ENCODE assay signal across 24 cellular contexts in genomic region chr3:122078235-122078935, GRCh38. TPM values are rescaled to one million over a fixed set of nuclear protein-coding genes. Genes with fewer than 3 reads are reported as not detected.
DNase-seq lines count a peak whose midpoint lies in the region; ATAC-seq and TF ChIP-seq lines count a peak whose summit lies in the region.
"Had no signal": no experiment of that assay in that cellular context is flagged by ENCODE, and none has a peak within 500 bp of the region (broad histone marks: within the 10 kb centered on the region; RNA-seq: fewer than 3 reads in every experiment).

No MANE protein-coding gene starts in this region.

- DNase-seq in activated CD8-positive, alpha-beta memory T cell treated with anti-CD3 and anti-CD28 coated beads, Interleukin-2, amount 10 ng/mL, durations not matched to agents 7 days and 5 days = peak; percentile 40
- no peak for DNase-seq in activated CD8-positive, alpha-beta memory T cell treated with anti-CD3 and anti-CD28 coated beads, Interleukin-2, amount 50 U/mL, for 4 hours
- DNase-seq in OCI-LY7 (ENCODE audit: low spot score) (peak; percentile 56), trophoblast cell (no peak), sigmoid colon (no peak)
- no peak for DNase-seq in stimulated activated effector memory CD8-positive, alpha-beta T cell treated with anti-CD3 and anti-CD28 coated beads, Interleukin-12 subunit alpha, Interleukin-12 subunit beta, amount 100 ng/mL, for 72 hours (ENCODE audit: low spot score in 2 of 2)
- DNase-seq: ACHN; activated CD4-positive, alpha-beta T cell treated with anti-CD3 and anti-CD28 coated beads for 48 hours; activated naive CD4-positive, alpha-beta T cell treated with Interleukin-2 at 50 U/mL for 16 hours; aorta; caudate nucleus; dorsolateral prefrontal cortex; mammary epithelial cell; NCI-H1694 treated with DMSO at 0.1 percent for 48 hours; NCI-H2227 treated with DMSO at 0.1 percent for 48 hours; occipital lobe; SIG-M5; stimulated activated CD4-positive, alpha-beta T cell treated with anti-CD3 and anti-CD28 coated beads, Interleukin-4, amount 100 ng/mL, for 24 hours; upper lobe of right lung had no signal

- TSS peak; percentile 62 for BruUV-seq in OCI-LY7 (replicated peaks; lab: Mats Ljungman, UMichigan)

- H3K4me1 ChIP-seq in OCI-LY7 (ENCODE audit: insufficient read depth, low read length, poor library complexity, severe bottlenecking) = peaks cover 82% of the 10 kb centered on the region
- peaks cover 6 to 12% of the 10 kb centered on the region in 2 experiments for H3K4me1 ChIP-seq in trophoblast cell (ENCODE audit: control insufficient read depth in 1 of 2, insufficient read depth in 2 of 2, low read length in 2 of 2)
- H3K4me1 ChIP-seq in sigmoid colon = no peaks in the 10 kb centered on the region
- H3K4me1 ChIP-seq: upper lobe of right lung had no signal

- no peak overlapping the region for H4K12ac ChIP-seq in trophoblast cell (ENCODE audit: low read depth, low read length)

- intact Hi-C loops in OCI-LY7 (cut with micrococcal nuclease; ENCODE audit: unreplicated experiment) = loop anchor here (5.0 kb wide), 1 partner anchor 241 kb away; the partner anchor contains the start of genes EAF2 and IQCB1
- intact Hi-C loops in sigmoid colon (cut with DNase I) = no loop called here

- peaks cover 46% of the 10 kb centered on the region for H3K36me3 Mint-ChIP-seq in activated CD8-positive, alpha-beta memory T cell treated with anti-CD3 and anti-CD28 coated beads, Interleukin-2, amount 10 ng/mL, durations not matched to agents 7 days and 5 days
- peaks cover 11% of the 10 kb centered on the region for H3K36me3 Mint-ChIP-seq in stimulated activated effector memory CD8-positive, alpha-beta T cell treated with anti-CD3 and anti-CD28 coated beads, Interleukin-12 subunit alpha, Interleukin-12 subunit beta, amount 100 ng/mL, for 72 hours

- TF ChIP-seq POLR2A in sigmoid colon (IDR thresholded peaks at IDR 0.05) = no peak

- TF ChIP-seq CTCF in GM12875 (IDR thresholded peaks at IDR 0.05; ENCODE audit: borderline replicate concordance, insufficient read depth, low read depth, low read length) (no peak), OCI-LY7 (conservative IDR thresholded peaks at IDR 0.05; ENCODE audit: low read length) (no peak), sigmoid colon (IDR thresholded peaks at IDR 0.05) (no peak)

- H3K79me1 ChIP-seq in trophoblast cell (ENCODE audit: low read length) = no peaks in the 10 kb centered on the region

- H3K14ac ChIP-seq in trophoblast cell (ENCODE audit: low read length) = no peak overlapping the region

- H3K9me3 ChIP-seq in OCI-LY7 (ENCODE audit: low read length) (no peaks in the 10 kb centered on the region), trophoblast cell (ENCODE audit: insufficient read depth, low read depth, low read length) (no peaks in the 10 kb centered on the region), sigmoid colon (no peaks in the 10 kb centered on the region)
- H3K9me3 ChIP-seq: upper lobe of right lung had no signal

- no CpG with 5 or more reads among the region's 8 CpGs for WGBS in trophoblast cell (ENCODE audit: extremely low coverage, insufficient coverage, insufficient read length)
- 59 to 79% methylated on average over 8 of the region's 8 CpGs for WGBS in sigmoid colon, 2 donors

- H3K79me2 ChIP-seq in OCI-LY7 (ENCODE audit: insufficient read depth, low read depth, low read length) (peaks cover 73% of the 10 kb centered on the region), trophoblast cell (ENCODE audit: control insufficient read depth, insufficient read depth, low read length, poor library complexity) (peaks cover 4% of the 10 kb centered on the region)

- H2BK5ac ChIP-seq in trophoblast cell (ENCODE audit: low read depth, low read length, poor library complexity) = no peak overlapping the region

- H3K9me3 Mint-ChIP-seq in activated CD8-positive, alpha-beta memory T cell treated with anti-CD3 and anti-CD28 coated beads, Interleukin-2, amount 10 ng/mL, durations not matched to agents 7 days and 5 days (ENCODE audit: low read depth) = no peaks in the 10 kb centered on the region
- H3K9me3 Mint-ChIP-seq in stimulated activated effector memory CD8-positive, alpha-beta T cell treated with anti-CD3 and anti-CD28 coated beads, Interleukin-12 subunit alpha, Interleukin-12 subunit beta, amount 100 ng/mL, for 72 hours = no peaks in the 10 kb centered on the region

- H2AK5ac ChIP-seq in trophoblast cell (ENCODE audit: low read length) = no peak overlapping the region

- H4K91ac ChIP-seq in trophoblast cell (ENCODE audit: low read depth, low read length) = no peak overlapping the region

- no peaks in the 10 kb centered on the region for H4K20me1 ChIP-seq in OCI-LY7 (ENCODE audit: insufficient read depth, low read length)

- H3K27me3 ChIP-seq in trophoblast cell (ENCODE audit: insufficient read depth, low read length) = no peaks in the 10 kb centered on the region
- H3K27me3 ChIP-seq in sigmoid colon = no peaks in the 10 kb centered on the region
- H3K27me3 ChIP-seq: upper lobe of right lung had no signal

- peak overlapping the region; percentile 82 for H3K4me3 Mint-ChIP-seq in activated CD8-positive, alpha-beta memory T cell treated with anti-CD3 and anti-CD28 coated beads, Interleukin-2, amount 10 ng/mL, durations not matched to agents 7 days and 5 days
- peak overlapping the region; percentile 51 for H3K4me3 Mint-ChIP-seq in stimulated activated effector memory CD8-positive, alpha-beta T cell treated with anti-CD3 and anti-CD28 coated beads, Interleukin-12 subunit alpha, Interleukin-12 subunit beta, amount 100 ng/mL, for 72 hours

- CTCF ChIA-PET in activated CD8-positive, alpha-beta memory T cell treated with anti-CD3 and anti-CD28 coated beads, Interleukin-2, amount 10 ng/mL, durations not matched to agents 7 days and 5 days (lab: Charles Lee) = interaction anchor here (1.3 to 9.8 kb wide), 4 partner anchors 10 to 23 kb away, joined by 3 to 121 read pairs (median 6); no protein-coding TSS in a partner anchor
- CTCF ChIA-PET in OCI-LY7 (lab: Charles Lee; ENCODE audit: unreplicated experiment) = interaction anchor here (0.8 to 2.5 kb wide), 5 partner anchors 8 to 53 kb away, joined by 3 to 6 read pairs (median 5); no protein-coding TSS in a partner anchor

- no peak overlapping the region for H3K9ac ChIP-seq in trophoblast cell (ENCODE audit: low read length)
- H3K9ac ChIP-seq: KMS-11 had no signal

- H3K23ac ChIP-seq in trophoblast cell (ENCODE audit: low read length) = no peak overlapping the region

- H2BK120ac ChIP-seq in trophoblast cell (ENCODE audit: insufficient read depth, low read length, poor library complexity) = no peak overlapping the region

- H3K4ac ChIP-seq in trophoblast cell (ENCODE audit: low read depth, low read length) = no peak overlapping the region

- TF ChIP-seq EP300 in sigmoid colon (IDR thresholded peaks at IDR 0.05) = no peak

- H2AFZ ChIP-seq in OCI-LY7 (ENCODE audit: low read length) (peak overlapping the region; percentile 48), trophoblast cell (ENCODE audit: insufficient read depth, low read length, poor library complexity) (no peak overlapping the region)

- peaks cover 94% of the 10 kb centered on the region for H3K4me1 Mint-ChIP-seq in activated CD8-positive, alpha-beta memory T cell treated with anti-CD3 and anti-CD28 coated beads, Interleukin-2, amount 10 ng/mL, durations not matched to agents 7 days and 5 days
- peaks cover 78% of the 10 kb centered on the region for H3K4me1 Mint-ChIP-seq in stimulated activated effector memory CD8-positive, alpha-beta T cell treated with anti-CD3 and anti-CD28 coated beads, Interleukin-12 subunit alpha, Interleukin-12 subunit beta, amount 100 ng/mL, for 72 hours

- peak overlapping the region; percentile 99 for H3K27ac Mint-ChIP-seq in activated CD8-positive, alpha-beta memory T cell treated with anti-CD3 and anti-CD28 coated beads, Interleukin-2, amount 10 ng/mL, durations not matched to agents 7 days and 5 days
- H3K27ac Mint-ChIP-seq in stimulated activated effector memory CD8-positive, alpha-beta T cell treated with anti-CD3 and anti-CD28 coated beads, Interleukin-12 subunit alpha, Interleukin-12 subunit beta, amount 100 ng/mL, for 72 hours = peak overlapping the region; percentile 56

- no peak overlapping the region for H2BK12ac ChIP-seq in trophoblast cell (ENCODE audit: low read length)

- H3K9me2 ChIP-seq in OCI-LY7 (ENCODE audit: insufficient read depth, low read length) = no peaks in the 10 kb centered on the region

- H3K4me3 ChIP-seq in GM12875 (ENCODE audit: low read depth, low read length) (peak overlapping the region; percentile 55), OCI-LY7 (ENCODE audit: low read depth, low read length, poor library complexity, severe bottlenecking) (peak overlapping the region; percentile 71), trophoblast cell (ENCODE audit: low read depth, low read length) (no peak overlapping the region), sigmoid colon (no peak overlapping the region)
- H3K4me3 ChIP-seq: dorsolateral prefrontal cortex, upper lobe of right lung had no signal

- POLR2A ChIA-PET in OCI-LY7 (lab: Charles Lee) = interaction anchor here (0.6 to 8.4 kb wide), 21 partner anchors 8 to 595 kb away, joined by 3 to 117 read pairs (median 4); partner anchors contain the start of genes CD86 and POLQ

- no peak overlapping the region for H4K8ac ChIP-seq in trophoblast cell (ENCODE audit: low read depth, low read length)

- H3K4me2 ChIP-seq in OCI-LY7 (ENCODE audit: low read length) = peak overlapping the region; percentile 81
- no peak overlapping the region for H3K4me2 ChIP-seq in trophoblast cell (ENCODE audit: low read length)
- H3K4me2 ChIP-seq: KMS-11 had no signal

- H3K36me3 ChIP-seq in OCI-LY7 (ENCODE audit: insufficient read depth, low read length) (peaks cover 16% of the 10 kb centered on the region), trophoblast cell (ENCODE audit: control insufficient read depth in 1 of 2, insufficient read depth in 2 of 2, low read length in 2 of 2) (no peaks in the 10 kb centered on the region), sigmoid colon (no peaks in the 10 kb centered on the region)
- H3K36me3 ChIP-seq: upper lobe of right lung had no signal

- ATAC-seq in activated CD8-positive, alpha-beta memory T cell treated with anti-CD3 and anti-CD28 coated beads, Interleukin-2, amount 10 ng/mL, durations not matched to agents 7 days and 5 days = no peak
- no peak for ATAC-seq in stimulated activated effector memory CD8-positive, alpha-beta T cell treated with anti-CD3 and anti-CD28 coated beads, Interleukin-12 subunit alpha, Interleukin-12 subunit beta, amount 100 ng/mL, for 72 hours
- no peak for ATAC-seq in HG03039 (IDR thresholded peaks at IDR 0.05; ENCODE audit: unreplicated experiment)
- ATAC-seq: Panc1, upper lobe of right lung had no signal

- no peaks in the 10 kb centered on the region for H3K27me3 Mint-ChIP-seq in activated CD8-positive, alpha-beta memory T cell treated with anti-CD3 and anti-CD28 coated beads, Interleukin-2, amount 10 ng/mL, durations not matched to agents 7 days and 5 days

- no peak overlapping the region for H3K18ac ChIP-seq in trophoblast cell (ENCODE audit: low read length)

- H3K27ac ChIP-seq in OCI-LY7 (ENCODE audit: low read depth, low read length, poor library complexity, severe bottlenecking) (peak overlapping the region; percentile 81), trophoblast cell (ENCODE audit: low read depth, low read length) (no peak overlapping the region), sigmoid colon (no peak overlapping the region)
- H3K27ac ChIP-seq: dorsolateral prefrontal cortex, KMS-11, upper lobe of right lung had no signal

RNA-seq across cellular contexts. Expression of gene CD86, which starts 23.2 kb away (rescaled TPM):
- 10 to 100 TPM; 23.4 to 25.3 TPM for total RNA-seq in activated CD8-positive, alpha-beta memory T cell treated with anti-CD3 and anti-CD28 coated beads, Interleukin-2, amount 10 ng/mL, durations not matched to agents 7 days and 5 days
- 10.8 and 13.5 TPM in 2 replicates for total RNA-seq in OCI-LY7 (2014; rRNA removed; shearing (Covaris generic))
- total RNA-seq in OCI-LY7 (2022) (18.9 and 22.2 TPM in 2 replicates), sigmoid colon (1 to 10 TPM; 3.9 to 5.8 (median 4.8) TPM)
- 0.03 TPM in 1 of 2 replicates, not detected in the other for polyA plus RNA-seq in trophoblast cell (2013)
- polyA plus RNA-seq in sigmoid colon = 10 to 100 TPM in 1 of 3 donors, 1 to 10 TPM in 2; 3.0 to 18.5 (median 6.5) TPM
- total RNA-seq: renal cortical epithelial cell had no signal

RNA-seq across cellular contexts. Expression of gene ILDR1, which starts 56.3 kb away (rescaled TPM):
- 1 to 10 TPM; 3.8 to 4.5 TPM for total RNA-seq in activated CD8-positive, alpha-beta memory T cell treated with anti-CD3 and anti-CD28 coated beads, Interleukin-2, amount 10 ng/mL, durations not matched to agents 7 days and 5 days
- 1.1 and 2.4 TPM in 2 replicates for total RNA-seq in OCI-LY7 (2014; rRNA removed; shearing (Covaris generic))
- total RNA-seq in OCI-LY7 (2022) (2.5 and 2.6 TPM in 2 replicates), sigmoid colon (not detected)
- polyA plus RNA-seq in trophoblast cell (2013) = 0.15 TPM in 2 replicates
- 1 to 10 TPM; 3.5 to 7.1 (median 4.8) TPM for polyA plus RNA-seq in sigmoid colon
- total RNA-seq: aorta, occipital lobe had no signal

Comparison
In these comparisons a context has a peak if more than half of its experiments do, and no peak if none do; other contexts are left out.
1. DNase-seq: peak in activated CD8-positive, alpha-beta memory T cell treated with anti-CD3 and anti-CD28 coated beads, Interleukin-2, amount 10 ng/mL, durations not matched to agents 7 days and 5 days (single experiment) and OCI-LY7 (single experiment); none in activated CD8-positive, alpha-beta memory T cell treated with anti-CD3 and anti-CD28 coated beads, Interleukin-2, amount 50 U/mL, for 4 hours (single experiment), stimulated activated effector memory CD8-positive, alpha-beta T cell treated with anti-CD3 and anti-CD28 coated beads, Interleukin-12 subunit alpha, Interleukin-12 subunit beta, amount 100 ng/mL, for 72 hours (0 of 2), trophoblast cell (0 of 2) and sigmoid colon (single experiment).
2. H3K4me3 ChIP-seq: peak in GM12875 (single experiment) and OCI-LY7 (single experiment); none in trophoblast cell (single experiment) and sigmoid colon (0 of 4).